ENCODE assay signal across 12 cellular contexts in genomic region chr1:9716404-9717192, GRCh38.
DNase-seq lines count a peak whose midpoint lies in the region; ATAC-seq, FAIRE-seq and TF ChIP-seq lines count a peak whose summit lies in the region.
"Had no signal": no experiment of that assay in that cellular context is flagged by ENCODE, and none has a peak within 500 bp of the region (broad histone marks: within the 10 kb centered on the region; RNA-seq: fewer than 3 reads in every experiment).

No MANE protein-coding gene starts in this region.

- peak overlapping the region; percentile 87 for H3K4me3 Mint-ChIP-seq in activated CD8-positive, alpha-beta memory T cell treated with anti-CD3 and anti-CD28 coated beads, Interleukin-2, amount 10 ng/mL, durations not matched to agents 7 days and 5 days
- peak overlapping the region; percentile 76 to 84 for H3K4me3 Mint-ChIP-seq in stimulated activated naive CD8-positive, alpha-beta T cell treated with anti-CD3 and anti-CD28 coated beads, Interleukin-15, amount 100 ng/mL, for 72 hours

- TF ChIP-seq CTCF in kidney (IDR thresholded peaks at IDR 0.05; ENCODE audit: borderline replicate concordance, extremely low read depth, insufficient read depth) (no peak), foreskin keratinocyte (conservative IDR thresholded peaks at IDR 0.05) (no peak)

- H3K27ac Mint-ChIP-seq in activated CD8-positive, alpha-beta memory T cell treated with anti-CD3 and anti-CD28 coated beads, Interleukin-2, amount 10 ng/mL, durations not matched to agents 7 days and 5 days = peak overlapping the region; percentile 96
- peak overlapping the region; percentile 94 to 96 for H3K27ac Mint-ChIP-seq in stimulated activated naive CD8-positive, alpha-beta T cell treated with anti-CD3 and anti-CD28 coated beads, Interleukin-15, amount 100 ng/mL, for 72 hours

- no peaks in the 10 kb centered on the region for H3K27me3 ChIP-seq in foreskin keratinocyte
- H3K27me3 ChIP-seq: adrenal gland had no signal

- H3K36me3 Mint-ChIP-seq in activated CD8-positive, alpha-beta memory T cell treated with anti-CD3 and anti-CD28 coated beads, Interleukin-2, amount 10 ng/mL, durations not matched to agents 7 days and 5 days = peaks cover 75% of the 10 kb centered on the region

- no peaks in the 10 kb centered on the region for H3K9me3 ChIP-seq in kidney (ENCODE audit: control insufficient read depth in 1 of 2, low read length in 2 of 2)
- H3K9me3 ChIP-seq: A549, adrenal gland had no signal

- CTCF ChIA-PET in activated CD8-positive, alpha-beta memory T cell treated with anti-CD3 and anti-CD28 coated beads, Interleukin-2, amount 10 ng/mL, durations not matched to agents 7 days and 5 days (lab: Charles Lee) = interaction anchor here (0.6 to 7.9 kb wide), 15 partner anchors 9 to 152 kb away, joined by 3 to 150 read pairs (median 5); partner anchors contain the start of gene PIK3CD

- peak overlapping the region; percentile 34 to 64 for H3K4me3 ChIP-seq in kidney (ENCODE audit: low read length in 2 of 2)
- H3K4me3 ChIP-seq: A549 had no signal

- H3K4me1 ChIP-seq in kidney (ENCODE audit: control insufficient read depth in 1 of 2, insufficient read depth in 1 of 2, low read depth in 1 of 2, low read length in 2 of 2) (peaks cover 10 to 24% of the 10 kb centered on the region in 2 donors), foreskin keratinocyte (peaks cover 4% of the 10 kb centered on the region)

- H3K27ac ChIP-seq in kidney (ENCODE audit: low read depth in 2 of 2, low read length in 2 of 2) (peak overlapping the region; percentile 78 to 91), foreskin keratinocyte (no peak overlapping the region)
- H3K27ac ChIP-seq: epithelial cell of prostate had no signal

- H3K9ac ChIP-seq in kidney (ENCODE audit: low read length in 2 of 2) = peak overlapping the region; percentile 17 to 78

- peak; percentile 48 for DNase-seq in activated CD4-positive, alpha-beta T cell treated with anti-CD3 and anti-CD28 coated beads for 48 hours
- DNase-seq in activated CD4-positive, alpha-beta T cell treated with anti-CD3 and anti-CD28 coated beads, Interleukin-2, amount 50 U/mL, for 4 hours = no peak
- DNase-seq in activated CD8-positive, alpha-beta memory T cell treated with anti-CD3 and anti-CD28 coated beads, Interleukin-2, amount 10 ng/mL, durations not matched to agents 7 days and 5 days = no peak
- DNase-seq in kidney (no peak), NCI-H1694 (lab: John Stamatoyannopoulos, UW) (no peak), hippocampal formation (lab: John Stamatoyannopoulos, UW) (no peak), foreskin keratinocyte (no peak)
- no peak for DNase-seq in stimulated activated naive CD8-positive, alpha-beta T cell treated with anti-CD3 and anti-CD28 coated beads, Interleukin-15, amount 100 ng/mL, for 72 hours
- DNase-seq: NCI-H526 had no signal

- no peaks in the 10 kb centered on the region for H3K36me3 ChIP-seq in kidney (ENCODE audit: control insufficient read depth in 1 of 2, insufficient read depth in 2 of 2, low read length in 2 of 2)
- H3K36me3 ChIP-seq: adrenal gland had no signal

- intact Hi-C loops in kidney (cut with DNase I) = no loop called here

- peaks cover 2% of the 10 kb centered on the region for H3K27me3 Mint-ChIP-seq in activated CD8-positive, alpha-beta memory T cell treated with anti-CD3 and anti-CD28 coated beads, Interleukin-2, amount 10 ng/mL, durations not matched to agents 7 days and 5 days
- no peaks in the 10 kb centered on the region for H3K27me3 Mint-ChIP-seq in stimulated activated naive CD8-positive, alpha-beta T cell treated with anti-CD3 and anti-CD28 coated beads, Interleukin-15, amount 100 ng/mL, for 72 hours

- H3K9me3 Mint-ChIP-seq in activated CD8-positive, alpha-beta memory T cell treated with anti-CD3 and anti-CD28 coated beads, Interleukin-2, amount 10 ng/mL, durations not matched to agents 7 days and 5 days (ENCODE audit: low read depth) = no peaks in the 10 kb centered on the region
- H3K9me3 Mint-ChIP-seq in stimulated activated naive CD8-positive, alpha-beta T cell treated with anti-CD3 and anti-CD28 coated beads, Interleukin-15, amount 100 ng/mL, for 72 hours = no peaks in the 10 kb centered on the region

- no peak for FAIRE-seq in kidney (lab: Jason Lieb, UNC)
- FAIRE-seq: A549 had no signal

- peaks cover 81% of the 10 kb centered on the region for H3K4me1 Mint-ChIP-seq in activated CD8-positive, alpha-beta memory T cell treated with anti-CD3 and anti-CD28 coated beads, Interleukin-2, amount 10 ng/mL, durations not matched to agents 7 days and 5 days
- H3K4me1 Mint-ChIP-seq in stimulated activated naive CD8-positive, alpha-beta T cell treated with anti-CD3 and anti-CD28 coated beads, Interleukin-15, amount 100 ng/mL, for 72 hours = peaks cover 95% of the 10 kb centered on the region

- peak; percentile 5 for ATAC-seq in activated CD8-positive, alpha-beta memory T cell treated with anti-CD3 and anti-CD28 coated beads, Interleukin-2, amount 10 ng/mL, durations not matched to agents 7 days and 5 days
- ATAC-seq in stimulated activated naive CD8-positive, alpha-beta T cell treated with anti-CD3 and anti-CD28 coated beads, Interleukin-15, amount 100 ng/mL, for 72 hours = no peak
- no peak for ATAC-seq in foreskin keratinocyte
- ATAC-seq: A549 had no signal
